17 cellular contexts compared by ENCODE assay signal in genomic region chr5:158606228-158606627, GRCh38.
"Had no signal": no experiment of that assay in that cellular context is flagged by ENCODE, and none has a peak within 500 bp of the region (broad histone marks: within the 10 kb centered on the region; RNA-seq: fewer than 3 reads in every experiment).

No MANE protein-coding gene starts in this region.

- ATAC-seq: activated naive CD4-positive, alpha-beta T cell treated with anti-CD3 and anti-CD28 coated beads, Interleukin-2, amount 50 U/mL, for 72 hours; activated T-cell treated with anti-CD3 and anti-CD28 coated beads, Interleukin-2, amount 50 U/mL, for 72 hours; gastroesophageal sphincter; left ventricle myocardium superior; right cardiac atrium; stimulated activated naive CD8-positive, alpha-beta T cell treated with anti-CD3 and anti-CD28 coated beads, Interleukin-15, amount 100 ng/mL, for 72 hours had no signal

- H3K27ac ChIP-seq: adrenal gland, esophagus muscularis mucosa, gastroesophageal sphincter, prostate gland, vagina, WERI-Rb-1 had no signal

- H3K4me3 ChIP-seq: adrenal gland, esophagus muscularis mucosa, gastroesophageal sphincter, prostate gland, vagina had no signal

- DNase-seq: activated CD4-positive, alpha-beta T cell treated with anti-CD3 and anti-CD28 coated beads, Interleukin-2, amount 50 U/mL, for 4 hours; activated gamma-delta T cell; activated T-cell treated with anti-CD3 and anti-CD28 coated beads, Interleukin-2, amount 50 U/mL, for 72 hours; adrenal gland; effector memory CD4-positive, alpha-beta T cell; immature natural killer cell; left ventricle myocardium superior; right cardiac atrium; stimulated activated naive CD8-positive, alpha-beta T cell treated with anti-CD3 and anti-CD28 coated beads, Interleukin-15, amount 100 ng/mL, for 72 hours; T1000; trophoblast cell; WERI-Rb-1 had no signal

- H3K9me3 ChIP-seq: adrenal gland, esophagus muscularis mucosa, gastroesophageal sphincter, prostate gland, vagina had no signal

- H3K36me3 ChIP-seq: adrenal gland, esophagus muscularis mucosa, gastroesophageal sphincter, prostate gland, vagina, WERI-Rb-1 had no signal

- H3K4me1 ChIP-seq: adrenal gland, esophagus muscularis mucosa, gastroesophageal sphincter, prostate gland, vagina had no signal

- H3K27me3 ChIP-seq: adrenal gland, esophagus muscularis mucosa, gastroesophageal sphincter, vagina had no signal
